In the genomic region with DNA sequence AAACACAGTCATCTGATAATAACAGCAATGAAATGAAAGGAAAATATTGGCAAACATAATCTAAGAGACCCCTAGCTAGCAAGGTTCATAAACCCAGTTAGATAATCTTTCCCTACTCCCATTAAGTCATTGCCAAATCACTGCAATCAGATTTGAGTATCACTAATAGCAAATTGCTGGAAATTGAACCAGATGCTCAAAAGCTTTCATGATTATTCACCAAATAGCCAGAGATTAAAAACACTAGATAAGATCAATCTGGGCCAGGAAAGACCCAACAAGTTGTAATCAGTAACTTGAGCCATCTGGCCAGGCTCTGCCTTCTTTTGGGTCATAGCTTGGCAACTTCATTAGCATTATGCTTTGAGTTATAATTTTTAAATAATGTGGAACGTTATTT, we compare ENCODE assay signal across 25 cellular contexts.
"Had no signal": no experiment of that assay in that cellular context is flagged by ENCODE, and none has a peak within 500 bp of the region (broad histone marks: within the 10 kb centered on the region; RNA-seq: fewer than 3 reads in every experiment).

No MANE protein-coding gene starts in this region.

- H3K36me3 ChIP-seq: esophagus squamous epithelium, gastrocnemius medialis, right lobe of liver, suprapubic skin, transverse colon, upper lobe of right lung, uterus had no signal

- H3K27me3 ChIP-seq: esophagus squamous epithelium, gastrocnemius medialis, hepatocyte, right lobe of liver, suprapubic skin, transverse colon, upper lobe of right lung, uterus had no signal

- H3K4me3 ChIP-seq: esophagus squamous epithelium, gastrocnemius medialis, hepatocyte, right lobe of liver, suprapubic skin, transverse colon, upper lobe of right lung, uterus had no signal

- H3K27ac Mint-ChIP-seq: effector memory CD8-positive, alpha-beta T cell; natural killer cell; progenitor cell of endocrine pancreas; stimulated activated naive B cell treated with anti-CD40 and anti-IgM and Interleukin-4, amounts not matched to agents 10 μg/mL and 1 μg/mL and 100 μg/mL, for 72 hours; stimulated activated naive CD8-positive, alpha-beta T cell treated with anti-CD3 and anti-CD28 coated beads, Interleukin-15, amount 100 ng/mL, for 72 hours had no signal

- H3K4me3 Mint-ChIP-seq: effector memory CD8-positive, alpha-beta T cell; natural killer cell; neural crest cell; stimulated activated naive B cell treated with anti-CD40 and anti-IgM and Interleukin-4, amounts not matched to agents 10 μg/mL and 1 μg/mL and 100 μg/mL, for 72 hours; stimulated activated naive CD8-positive, alpha-beta T cell treated with anti-CD3 and anti-CD28 coated beads, Interleukin-15, amount 100 ng/mL, for 72 hours had no signal

- H3K79me2 ChIP-seq: hepatocyte, parathyroid adenoma had no signal

- H3K9ac ChIP-seq: parathyroid adenoma had no signal

- DNase-seq: cerebellar nuclear complex; cortex of kidney; effector memory CD8-positive, alpha-beta T cell; erythroblast; esophagus squamous epithelium; gastrocnemius medialis; head of caudate nucleus; mesenchymal stem cell; natural killer cell; right lobe of liver; small intestine; stimulated activated CD4-positive, alpha-beta T cell treated with anti-CD3 and anti-CD28 coated beads, Interleukin-15, amount 100 ng/mL, for 24 hours; stimulated activated CD4-positive, alpha-beta T cell treated with anti-CD3 and anti-CD28 coated beads, Interleukin-2, amount 100 ng/mL, for 48 hours; stimulated activated naive B cell treated with anti-CD40 and anti-IgM and Interleukin-4, amounts not matched to agents 10 μg/mL and 1 μg/mL and 100 μg/mL, for 72 hours; stimulated activated naive CD8-positive, alpha-beta T cell treated with anti-CD3 and anti-CD28 coated beads, Interleukin-15, amount 100 ng/mL, for 72 hours; transverse colon; upper lobe of right lung; uterus had no signal

- H3K4me1 ChIP-seq: esophagus squamous epithelium, gastrocnemius medialis, parathyroid adenoma, right lobe of liver, suprapubic skin, transverse colon, upper lobe of right lung had no signal

- H3K9me3 ChIP-seq: esophagus squamous epithelium, gastrocnemius medialis, right lobe of liver, suprapubic skin, transverse colon, upper lobe of right lung, uterus had no signal

- H3K27ac ChIP-seq: esophagus squamous epithelium, gastrocnemius medialis, hepatocyte, parathyroid adenoma, right lobe of liver, suprapubic skin, transverse colon, upper lobe of right lung, uterus had no signal

- H3K4me2 ChIP-seq: hepatocyte had no signal

- ATAC-seq: effector memory CD8-positive, alpha-beta T cell; gastrocnemius medialis; left lobe of liver; natural killer cell; right lobe of liver; stimulated activated naive B cell treated with anti-CD40 and anti-IgM and Interleukin-4, amounts not matched to agents 10 μg/mL and 1 μg/mL and 100 μg/mL, for 72 hours; stimulated activated naive CD8-positive, alpha-beta T cell treated with anti-CD3 and anti-CD28 coated beads, Interleukin-15, amount 100 ng/mL, for 72 hours; upper lobe of right lung had no signal

- FAIRE-seq: islet of Langerhans, small intestine had no signal

- H2AFZ ChIP-seq: hepatocyte, parathyroid adenoma had no signal

- H3K27me3 Mint-ChIP-seq: progenitor cell of endocrine pancreas; stimulated activated naive B cell treated with anti-CD40 and anti-IgM and Interleukin-4, amounts not matched to agents 10 μg/mL and 1 μg/mL and 100 μg/mL, for 72 hours had no signal

- H3K36me3 Mint-ChIP-seq: natural killer cell; stimulated activated naive B cell treated with anti-CD40 and anti-IgM and Interleukin-4, amounts not matched to agents 10 μg/mL and 1 μg/mL and 100 μg/mL, for 72 hours had no signal

- H3K4me1 Mint-ChIP-seq: natural killer cell; stimulated activated naive B cell treated with anti-CD40 and anti-IgM and Interleukin-4, amounts not matched to agents 10 μg/mL and 1 μg/mL and 100 μg/mL, for 72 hours; stimulated activated naive CD8-positive, alpha-beta T cell treated with anti-CD3 and anti-CD28 coated beads, Interleukin-15, amount 100 ng/mL, for 72 hours had no signal
